1 cellular context compared by ENCODE assay signal in genomic region chr2:232444409-232445148, GRCh38.
TF ChIP-seq lines count a peak whose summit lies in the region.

No MANE protein-coding gene starts in this region.

TF ChIP-seq in HepG2, 621 proteins besides CTCF, POLR2A, EP300 and RAD21 (continued from another document and continues in another):
- TF ChIP-seq NR1H2 (CRISPR knock-in tag; IDR thresholded peaks at IDR 0.05; ENCODE audit: borderline replicate concordance, low read depth) (no peak), ZNF589 (CRISPR knock-in tag; conservative IDR thresholded peaks at IDR 0.05) (no peak), ZKSCAN8 (CRISPR knock-in tag; IDR thresholded peaks at IDR 0.05; ENCODE audit: borderline replicate concordance) (no peak), GMEB1 (CRISPR knock-in tag; IDR thresholded peaks at IDR 0.05; ENCODE audit: borderline replicate concordance) (no peak), ZNF543 (CRISPR knock-in tag; IDR thresholded peaks at IDR 0.05) (0 out of 2 replicates have a peak, but pooled peaks have one; percentile 35), MTF2 (CRISPR knock-in tag; IDR thresholded peaks at IDR 0.05; ENCODE audit: borderline replicate concordance) (no peak), ZFP37 (CRISPR knock-in tag; IDR thresholded peaks at IDR 0.05; ENCODE audit: borderline replicate concordance) (no peak), SMYD3 (CRISPR knock-in tag; IDR thresholded peaks at IDR 0.05) (no peak), KDM5A (IDR thresholded peaks at IDR 0.05; ENCODE audit: borderline replicate concordance, low read length) (no peak), FOSL2 (CRISPR knock-in tag; IDR thresholded peaks at IDR 0.05) (peak; percentile 87), SKI (IDR thresholded peaks at IDR 0.05; ENCODE audit: partially characterized antibody) (no peak), ZNF781 (CRISPR knock-in tag; IDR thresholded peaks at IDR 0.05; ENCODE audit: borderline replicate concordance, not compliant biosample characterization) (no peak), ZNF891 (CRISPR knock-in tag; IDR thresholded peaks at IDR 0.05) (0 out of 2 replicates have a peak, but pooled peaks have one; percentile 45), SMAD3 (CRISPR knock-in tag; IDR thresholded peaks at IDR 0.05) (no peak), SP5 (CRISPR knock-in tag; IDR thresholded peaks at IDR 0.05; ENCODE audit: borderline replicate concordance, low read depth) (no peak), TARDBP (CRISPR knock-in tag; IDR thresholded peaks at IDR 0.05) (no peak), ZNF615 (CRISPR knock-in tag; IDR thresholded peaks at IDR 0.05; ENCODE audit: borderline replicate concordance) (no peak), SOX5 (CRISPR knock-in tag; IDR thresholded peaks at IDR 0.05; ENCODE audit: borderline replicate concordance) (no peak), ZNF83 (CRISPR knock-in tag; IDR thresholded peaks at IDR 0.05; ENCODE audit: borderline replicate concordance) (no peak), ZMYM3 (CRISPR knock-in tag; IDR thresholded peaks at IDR 0.05) (peak; percentile 97), NCOR1 (IDR thresholded peaks at IDR 0.05; ENCODE audit: borderline replicate concordance, low read length) (no peak), RFX5 (IDR thresholded peaks at IDR 0.05; ENCODE audit: low read depth, low read length) (no peak), ZSCAN5A (CRISPR knock-in tag; IDR thresholded peaks at IDR 0.05; ENCODE audit: borderline replicate concordance) (no peak), IRF2 (CRISPR knock-in tag; IDR thresholded peaks at IDR 0.05) (no peak), NKX3-1 (CRISPR knock-in tag; IDR thresholded peaks at IDR 0.05) (no peak), BRD4 (CRISPR knock-in tag; IDR thresholded peaks at IDR 0.05) (no peak), MIER2 (CRISPR knock-in tag; IDR thresholded peaks at IDR 0.05) (no peak), ZNF746 (CRISPR knock-in tag; IDR thresholded peaks at IDR 0.05) (peak; percentile 40; the same call in 1 of the 2 replicates), SYNCRIP (IDR thresholded peaks at IDR 0.05; ENCODE audit: insufficient read depth, low read depth, low read length) (no peak), BRCA1 (CRISPR knock-in tag; IDR thresholded peaks at IDR 0.05) (no peak), ZNF766 (CRISPR knock-in tag; IDR thresholded peaks at IDR 0.05; ENCODE audit: borderline replicate concordance) (no peak), ZNF20 (CRISPR knock-in tag; IDR thresholded peaks at IDR 0.05) (no peak), RFXAP (CRISPR knock-in tag; IDR thresholded peaks at IDR 0.05; ENCODE audit: borderline replicate concordance) (no peak), ZNF784 (CRISPR knock-in tag; IDR thresholded peaks at IDR 0.05; ENCODE audit: borderline replicate concordance) (no peak), ARID4A (CRISPR knock-in tag; IDR thresholded peaks at IDR 0.05; ENCODE audit: borderline replicate concordance) (peak; percentile 8; the same call in 1 of the 2 replicates), GTF3A (CRISPR knock-in tag; conservative IDR thresholded peaks at IDR 0.05) (no peak), ZFP90 (CRISPR knock-in tag; IDR thresholded peaks at IDR 0.05; ENCODE audit: borderline replicate concordance) (no peak)
- TF ChIP-seq, protein P1, sequence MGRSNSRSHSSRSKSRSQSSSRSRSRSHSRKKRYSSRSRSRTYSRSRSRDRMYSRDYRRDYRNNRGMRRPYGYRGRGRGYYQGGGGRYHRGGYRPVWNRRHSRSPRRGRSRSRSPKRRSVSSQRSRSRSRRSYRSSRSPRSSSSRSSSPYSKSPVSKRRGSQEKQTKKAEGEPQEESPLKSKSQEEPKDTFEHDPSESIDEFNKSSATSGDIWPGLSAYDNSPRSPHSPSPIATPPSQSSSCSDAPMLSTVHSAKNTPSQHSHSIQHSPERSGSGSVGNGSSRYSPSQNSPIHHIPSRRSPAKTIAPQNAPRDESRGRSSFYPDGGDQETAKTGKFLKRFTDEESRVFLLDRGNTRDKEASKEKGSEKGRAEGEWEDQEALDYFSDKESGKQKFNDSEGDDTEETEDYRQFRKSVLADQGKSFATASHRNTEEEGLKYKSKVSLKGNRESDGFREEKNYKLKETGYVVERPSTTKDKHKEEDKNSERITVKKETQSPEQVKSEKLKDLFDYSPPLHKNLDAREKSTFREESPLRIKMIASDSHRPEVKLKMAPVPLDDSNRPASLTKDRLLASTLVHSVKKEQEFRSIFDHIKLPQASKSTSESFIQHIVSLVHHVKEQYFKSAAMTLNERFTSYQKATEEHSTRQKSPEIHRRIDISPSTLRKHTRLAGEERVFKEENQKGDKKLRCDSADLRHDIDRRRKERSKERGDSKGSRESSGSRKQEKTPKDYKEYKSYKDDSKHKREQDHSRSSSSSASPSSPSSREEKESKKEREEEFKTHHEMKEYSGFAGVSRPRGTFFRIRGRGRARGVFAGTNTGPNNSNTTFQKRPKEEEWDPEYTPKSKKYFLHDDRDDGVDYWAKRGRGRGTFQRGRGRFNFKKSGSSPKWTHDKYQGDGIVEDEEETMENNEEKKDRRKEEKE (IDR thresholded peaks at IDR 0.05): no peak
- TF ChIP-seq, protein P2, sequence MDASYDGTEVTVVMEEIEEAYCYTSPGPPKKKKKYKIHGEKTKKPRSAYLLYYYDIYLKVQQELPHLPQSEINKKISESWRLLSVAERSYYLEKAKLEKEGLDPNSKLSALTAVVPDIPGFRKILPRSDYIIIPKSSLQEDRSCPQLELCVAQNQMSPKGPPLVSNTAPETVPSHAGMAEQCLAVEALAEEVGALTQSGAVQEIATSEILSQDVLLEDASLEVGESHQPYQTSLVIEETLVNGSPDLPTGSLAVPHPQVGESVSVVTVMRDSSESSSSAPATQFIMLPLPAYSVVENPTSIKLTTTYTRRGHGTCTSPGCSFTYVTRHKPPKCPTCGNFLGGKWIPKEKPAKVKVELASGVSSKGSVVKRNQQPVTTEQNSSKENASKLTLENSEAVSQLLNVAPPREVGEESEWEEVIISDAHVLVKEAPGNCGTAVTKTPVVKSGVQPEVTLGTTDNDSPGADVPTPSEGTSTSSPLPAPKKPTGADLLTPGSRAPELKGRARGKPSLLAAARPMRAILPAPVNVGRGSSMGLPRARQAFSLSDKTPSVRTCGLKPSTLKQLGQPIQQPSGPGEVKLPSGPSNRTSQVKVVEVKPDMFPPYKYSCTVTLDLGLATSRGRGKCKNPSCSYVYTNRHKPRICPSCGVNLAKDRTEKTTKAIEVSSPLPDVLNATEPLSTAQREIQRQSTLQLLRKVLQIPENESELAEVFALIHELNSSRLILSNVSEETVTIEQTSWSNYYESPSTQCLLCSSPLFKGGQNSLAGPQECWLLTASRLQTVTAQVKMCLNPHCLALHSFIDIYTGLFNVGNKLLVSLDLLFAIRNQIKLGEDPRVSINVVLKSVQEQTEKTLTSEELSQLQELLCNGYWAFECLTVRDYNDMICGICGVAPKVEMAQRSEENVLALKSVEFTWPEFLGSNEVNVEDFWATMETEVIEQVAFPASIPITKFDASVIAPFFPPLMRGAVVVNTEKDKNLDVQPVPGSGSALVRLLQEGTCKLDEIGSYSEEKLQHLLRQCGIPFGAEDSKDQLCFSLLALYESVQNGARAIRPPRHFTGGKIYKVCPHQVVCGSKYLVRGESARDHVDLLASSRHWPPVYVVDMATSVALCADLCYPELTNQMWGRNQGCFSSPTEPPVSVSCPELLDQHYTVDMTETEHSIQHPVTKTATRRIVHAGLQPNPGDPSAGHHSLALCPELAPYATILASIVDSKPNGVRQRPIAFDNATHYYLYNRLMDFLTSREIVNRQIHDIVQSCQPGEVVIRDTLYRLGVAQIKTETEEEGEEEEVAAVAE (CRISPR knock-in tag; IDR thresholded peaks at IDR 0.05; ENCODE audit: borderline replicate concordance): no peak
- TF ChIP-seq, protein P3, sequence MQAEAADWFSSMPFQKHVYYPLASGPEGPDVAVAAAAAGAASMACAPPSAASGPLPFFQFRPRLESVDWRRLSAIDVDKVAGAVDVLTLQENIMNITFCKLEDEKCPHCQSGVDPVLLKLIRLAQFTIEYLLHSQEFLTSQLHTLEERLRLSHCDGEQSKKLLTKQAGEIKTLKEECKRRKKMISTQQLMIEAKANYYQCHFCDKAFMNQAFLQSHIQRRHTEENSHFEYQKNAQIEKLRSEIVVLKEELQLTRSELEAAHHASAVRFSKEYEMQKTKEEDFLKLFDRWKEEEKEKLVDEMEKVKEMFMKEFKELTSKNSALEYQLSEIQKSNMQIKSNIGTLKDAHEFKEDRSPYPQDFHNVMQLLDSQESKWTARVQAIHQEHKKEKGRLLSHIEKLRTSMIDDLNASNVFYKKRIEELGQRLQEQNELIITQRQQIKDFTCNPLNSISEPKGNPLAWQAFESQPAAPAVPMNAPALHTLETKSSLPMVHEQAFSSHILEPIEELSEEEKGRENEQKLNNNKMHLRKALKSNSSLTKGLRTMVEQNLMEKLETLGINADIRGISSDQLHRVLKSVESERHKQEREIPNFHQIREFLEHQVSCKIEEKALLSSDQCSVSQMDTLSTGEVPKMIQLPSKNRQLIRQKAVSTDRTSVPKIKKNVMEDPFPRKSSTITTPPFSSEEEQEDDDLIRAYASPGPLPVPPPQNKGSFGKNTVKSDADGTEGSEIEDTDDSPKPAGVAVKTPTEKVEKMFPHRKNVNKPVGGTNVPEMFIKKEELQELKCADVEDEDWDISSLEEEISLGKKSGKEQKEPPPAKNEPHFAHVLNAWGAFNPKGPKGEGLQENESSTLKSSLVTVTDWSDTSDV (CRISPR knock-in tag; IDR thresholded peaks at IDR 0.05): no peak
